In genomic region chr17:75740631-75741077, GRCh38 we compare ENCODE assay signal across 1 cellular context.
TF ChIP-seq lines count a peak whose summit lies in the region.

No MANE protein-coding gene starts in this region.

TF ChIP-seq in K562, 482 proteins besides CTCF, POLR2A, EP300 and RAD21:
- TF ChIP-seq BACH1 (tag; IDR thresholded peaks at IDR 0.05) (no peak), RB1 (IDR thresholded peaks at IDR 0.05; ENCODE audit: low read depth) (no peak), CBX5 (IDR thresholded peaks at IDR 0.05; ENCODE audit: borderline replicate concordance, low read depth) (no peak), ZNF174 (CRISPR knock-in tag; IDR thresholded peaks at IDR 0.05) (no peak), CAMTA2 (CRISPR knock-in tag; conservative IDR thresholded peaks at IDR 0.05) (no peak), ZNF785 (CRISPR knock-in tag; IDR thresholded peaks at IDR 0.05) (no peak), NCOA4 (IDR thresholded peaks at IDR 0.05; ENCODE audit: partially characterized antibody) (no peak), CREB1 (IDR thresholded peaks at IDR 0.05) (no peak), CREB1 (CRISPR knock-in tag; IDR thresholded peaks at IDR 0.05) (no peak), IRF9 (tag; IDR thresholded peaks at IDR 0.05) (no peak)
